ENCODE assay signal across 9 cellular contexts in genomic region chr13:94711561-94712286, GRCh38. TPM values are rescaled to one million over a fixed set of nuclear protein-coding genes. Genes with fewer than 3 reads are reported as not detected.
DNase-seq lines count a peak whose midpoint lies in the region; ATAC-seq and TF ChIP-seq lines count a peak whose summit lies in the region.
"Had no signal": no experiment of that assay in that cellular context is flagged by ENCODE, and none has a peak within 500 bp of the region (broad histone marks: within the 10 kb centered on the region; RNA-seq: fewer than 3 reads in every experiment).

No MANE protein-coding gene starts in this region.

- H3K4me1 ChIP-seq in smooth muscle cell (ENCODE audit: low read depth): peaks cover 9% of the 10 kb centered on the region

- peaks cover 3% of the 10 kb centered on the region for H4K20me1 ChIP-seq in smooth muscle cell (ENCODE audit: low read depth)

- peaks cover 97% of the 10 kb centered on the region for H3K27me3 ChIP-seq in smooth muscle cell (ENCODE audit: low read depth)

- no peak overlapping the region for H3K9ac ChIP-seq in smooth muscle cell (ENCODE audit: low read depth)

- H3K79me2 ChIP-seq in smooth muscle cell (ENCODE audit: low read depth): no peaks in the 10 kb centered on the region

- H2AFZ ChIP-seq in smooth muscle cell (ENCODE audit: low read depth): no peak overlapping the region

- peak; percentile 28 for ATAC-seq in GM21619 (IDR thresholded peaks at IDR 0.05; ENCODE audit: unreplicated experiment)
- ATAC-seq in HG03457 (IDR thresholded peaks at IDR 0.05; ENCODE audit: unreplicated experiment): no peak

- H3K36me3 ChIP-seq in smooth muscle cell (ENCODE audit: low read depth): no peaks in the 10 kb centered on the region
- H3K36me3 ChIP-seq: thyroid gland had no signal

- whole genome bisulfite sequencing in smooth muscle cell (ENCODE audit: low lambda C conversion rate): 3% methylated on average over 38 of the region's 97 CpGs

- H3K4me2 ChIP-seq in smooth muscle cell: peak overlapping the region; percentile 88

- no peaks in the 10 kb centered on the region for H3K9me3 ChIP-seq in smooth muscle cell (replicated peaks; ENCODE audit: low read depth)
- H3K9me3 ChIP-seq: thyroid gland had no signal

- DNase-seq in GM12864 (ENCODE audit: low read depth) (no peak), RPMI7951 (ENCODE audit: low read depth) (peak; percentile 4), fibroblast of mammary gland (ENCODE audit: low read depth) (peak; percentile 28), smooth muscle cell (lab: John Stamatoyannopoulos, UW; ENCODE audit: unreplicated experiment) (no peak), H4 (ENCODE audit: low spot score) (no peak)
- DNase-seq in stimulated activated naive CD4-positive, alpha-beta T cell treated with Interleukin-2 at 50 U/mL for 16 hours (lab: John Stamatoyannopoulos, UW): no peak

- TF ChIP-seq CTCF in GM12864 (IDR thresholded peaks at IDR 0.05; ENCODE audit: low read depth, low read length, missing control alignments): no peak
- TF ChIP-seq CTCF in fibroblast of mammary gland (conservative IDR thresholded peaks at IDR 0.05; ENCODE audit: control insufficient read depth, insufficient read depth, low read depth, low read length): no peak
- no peak for TF ChIP-seq CTCF in smooth muscle cell (IDR thresholded peaks at IDR 0.05; ENCODE audit: borderline replicate concordance, insufficient read depth, poor library complexity, severe bottlenecking)

- no peaks in the 10 kb centered on the region for H3F3A ChIP-seq in smooth muscle cell (ENCODE audit: low read depth)

- H3K4me3 ChIP-seq in GM12864 (ENCODE audit: low read depth, low read length) (peak overlapping the region; percentile 8; the same call in 1 of the 2 replicates), fibroblast of mammary gland (ENCODE audit: control insufficient read depth, low read depth, low read length) (no peak overlapping the region), smooth muscle cell (peak overlapping the region; percentile 42)

- H3K27ac ChIP-seq in smooth muscle cell (ENCODE audit: low read depth): no peak overlapping the region
- H3K27ac ChIP-seq: thyroid gland had no signal

RNA-seq across cellular contexts. Expression of gene SOX21, which starts 0.6 kb away (rescaled TPM):
- total RNA-seq in RPMI7951 (2014; rRNA removed; shearing (Covaris generic)): not detected in 2 replicates
- 0.09 TPM in 1 of 2 replicates, not detected in the other for total RNA-seq in smooth muscle cell
- not detected in 2 replicates for polyA plus RNA-seq in smooth muscle cell
- not detected in 2 replicates for total RNA-seq in H4 (2014; rRNA removed; shearing (Covaris generic))

Comparison
In these comparisons a context has a peak if more than half of its experiments do, and no peak if none do; other contexts are left out.
1. DNase-seq: peak in RPMI7951 (single experiment) and fibroblast of mammary gland (single experiment); none in GM12864 (single experiment), smooth muscle cell (single experiment), stimulated activated naive CD4-positive, alpha-beta T cell treated with Interleukin-2 at 50 U/mL for 16 hours (single experiment) and H4 (single experiment).